1 cellular context compared by ENCODE assay signal in the genomic region with DNA sequence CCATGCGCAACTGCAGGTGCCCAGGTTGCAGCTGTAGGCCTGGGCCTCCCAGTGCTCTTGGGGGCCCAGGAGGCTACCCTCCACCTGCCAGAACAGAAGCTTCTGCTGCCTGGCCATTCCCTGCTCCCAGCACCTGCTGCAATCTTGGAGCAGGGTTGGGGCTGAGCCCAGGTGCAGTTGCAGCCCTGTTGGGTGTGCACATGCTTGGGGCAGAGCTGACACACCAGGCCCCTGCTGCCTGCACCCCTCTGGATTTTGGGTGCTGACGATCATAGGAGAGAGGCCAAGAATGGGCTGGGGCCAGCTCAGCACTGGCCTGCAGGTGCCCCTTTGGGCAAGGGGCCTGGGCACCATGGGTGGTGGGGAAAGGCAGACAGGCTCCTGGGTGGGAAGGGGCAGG.
TF ChIP-seq lines count a peak whose summit lies in the region.

No MANE protein-coding gene starts in this region.

TF ChIP-seq in HepG2, 621 proteins besides CTCF, POLR2A, EP300 and RAD21:
- TF ChIP-seq MAFG (CRISPR knock-in tag; IDR thresholded peaks at IDR 0.05): peak; percentile 45; the same call in 1 of the 2 replicates
- 0 out of 2 replicates have a peak, but pooled peaks have one; percentile 26 for TF ChIP-seq SP2 (CRISPR knock-in tag; IDR thresholded peaks at IDR 0.05)
- TF ChIP-seq ZNF3 (CRISPR knock-in tag; IDR thresholded peaks at IDR 0.05): no peak
- no peak for TF ChIP-seq ZNF564 (CRISPR knock-in tag; IDR thresholded peaks at IDR 0.05)
